In genomic region chr19:1076951-1077350, GRCh38 we compare ENCODE assay signal across 7 cellular contexts. TPM values are rescaled to one million over a fixed set of nuclear protein-coding genes. Genes with fewer than 3 reads are reported as not detected.
DNase-seq lines count a peak whose midpoint lies in the region; ATAC-seq, FAIRE-seq and TF ChIP-seq lines count a peak whose summit lies in the region.

No MANE protein-coding gene starts in this region.

- no peaks in the 10 kb centered on the region for H3K27me3 Mint-ChIP-seq in central memory CD8-positive, alpha-beta T cell

- WGBS in prostate gland, result 44% methylated on average over 16 of the region's 16 CpGs

- no peaks in the 10 kb centered on the region for H3K4me1 ChIP-seq in prostate gland (replicated peaks)

- no peak overlapping the region for H3K27ac ChIP-seq in prostate gland

- peak; percentile 78 to 92 for DNase-seq in central memory CD8-positive, alpha-beta T cell (ENCODE audit: low spot score in 2 of 2)
- no peak for DNase-seq in prostate gland (ENCODE audit: low spot score)
- DNase-seq in epidermal melanocyte (ENCODE audit: insufficient read length, low spot score), result no peak
- DNase-seq in frontal cortex (ENCODE audit: low spot score in 2 of 2), result no peak

- H3K27me3 ChIP-seq in prostate gland (replicated peaks; ENCODE audit: insufficient read depth), result no peaks in the 10 kb centered on the region

- H3K4me3 ChIP-seq in prostate gland, result peak overlapping the region; percentile 9 to 13

- intact Hi-C loops in prostate gland (cut with DNase I), result no loop called here

- H3K36me3 Mint-ChIP-seq in central memory CD8-positive, alpha-beta T cell (ENCODE audit: insufficient read depth), result peaks cover 94% of the 10 kb centered on the region

- peak overlapping the region; percentile 83 for H3K4me3 Mint-ChIP-seq in central memory CD8-positive, alpha-beta T cell

- no peak for FAIRE-seq in frontal cortex (lab: Jason Lieb, UNC)

- no peaks in the 10 kb centered on the region for H3K9me3 Mint-ChIP-seq in central memory CD8-positive, alpha-beta T cell

- ATAC-seq in GM19438 (IDR thresholded peaks at IDR 0.05; ENCODE audit: low read depth, unreplicated experiment), result peak; percentile 52
- peak; percentile 49 for ATAC-seq in HG03520 (IDR thresholded peaks at IDR 0.05; ENCODE audit: unreplicated experiment)
- ATAC-seq in activated CD4-positive, CD25-positive, alpha-beta regulatory T cell treated with anti-CD3 and anti-CD28 coated beads, Interleukin-2, amount 50 U/mL, for 24 hours, result peak; percentile 91 to 92
- ATAC-seq in central memory CD8-positive, alpha-beta T cell (replicated peaks; ENCODE audit: extremely low read depth, poor library complexity, severe bottlenecking), result peak; percentile 86

- peaks cover 43% of the 10 kb centered on the region for H3K4me1 Mint-ChIP-seq in central memory CD8-positive, alpha-beta T cell

- TF ChIP-seq POLR2A in prostate gland (IDR thresholded peaks at IDR 0.05), result no peak

- H3K9me3 ChIP-seq in prostate gland, result no peaks in the 10 kb centered on the region

- H3K36me3 ChIP-seq in prostate gland, result no peaks in the 10 kb centered on the region

- peak overlapping the region; percentile 96 for H3K27ac Mint-ChIP-seq in central memory CD8-positive, alpha-beta T cell (ENCODE audit: low read depth)

- no peak for TF ChIP-seq CTCF in prostate gland (IDR thresholded peaks at IDR 0.05)

RNA-seq across cellular contexts. Expression of gene ARHGAP45, which starts 10.0 kb away (rescaled TPM):
- total RNA-seq in prostate gland (10 to 100 TPM in 1 of 2 donors, 1 to 10 TPM in 1; 8.9 to 26.2 TPM), frontal cortex (1.2 TPM)

RNA-seq across cellular contexts. Expression of gene POLR2E, which starts 18.2 kb away (rescaled TPM):
- total RNA-seq in prostate gland (100 to 1,000 TPM; 152 to 169 TPM), frontal cortex (35.5 TPM)

RNA-seq across cellular contexts. Expression of gene GPX4, which starts 26.8 kb away (rescaled TPM):
- total RNA-seq in prostate gland, result 100 to 1,000 TPM; 577 to 627 TPM
- total RNA-seq in frontal cortex, result 150 TPM

RNA-seq across cellular contexts. Expression of gene ABCA7, which starts 37.0 kb away (rescaled TPM):
- 10 to 100 TPM; 16.2 to 25.1 TPM for total RNA-seq in prostate gland
- 2.0 TPM for total RNA-seq in frontal cortex

RNA-seq across cellular contexts. Expression of gene CNN2, which starts 50.5 kb away (rescaled TPM):
- total RNA-seq in prostate gland (100 to 1,000 TPM in 1 of 2 donors, 10 to 100 TPM in 1; 82.9 to 101 TPM), frontal cortex (8.2 TPM)

Comparison
In these comparisons a context has a peak if more than half of its experiments do, and no peak if none do; other contexts are left out.
1. DNase-seq: peak in central memory CD8-positive, alpha-beta T cell (2 of 2); none in prostate gland (single experiment), epidermal melanocyte (single experiment) and frontal cortex (0 of 2).
2. Peak in every context shown above with its lines, with median percentiles within 50 percentile points of each other: ATAC-seq.